ENCODE assay signal across 1 cellular context in the genomic region with DNA sequence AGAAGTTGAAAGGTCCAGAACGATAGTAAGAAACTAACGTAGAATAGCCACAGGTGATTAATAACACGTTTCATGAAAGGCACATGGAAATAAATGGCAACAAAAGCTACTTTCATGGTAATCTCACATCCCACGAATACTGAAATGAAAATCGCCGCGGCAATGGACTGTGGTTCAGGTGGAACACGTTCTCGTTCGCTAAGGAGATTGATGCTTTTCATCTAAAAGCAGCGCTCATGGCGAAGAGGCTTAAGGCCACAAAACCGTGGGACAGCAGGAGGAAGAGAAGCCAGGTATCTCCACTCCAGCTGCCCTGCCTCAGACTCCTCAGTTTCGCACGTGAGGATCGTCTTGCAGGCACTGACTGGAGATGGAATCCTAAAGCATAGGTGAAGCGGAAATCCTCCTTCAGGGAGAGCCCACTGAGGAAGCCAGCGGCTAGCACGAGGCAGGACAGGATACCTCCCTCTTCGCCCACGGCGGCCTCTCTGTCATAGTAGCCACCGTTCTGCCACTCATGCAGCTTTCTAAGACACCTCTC.
TF ChIP-seq lines count a peak whose summit lies in the region.

No MANE protein-coding gene starts in this region.

TF ChIP-seq in HepG2, 621 proteins besides CTCF, POLR2A, EP300 and RAD21 (continued from another document):
- TF ChIP-seq ZNF646 (CRISPR knock-in tag; IDR thresholded peaks at IDR 0.05) (no peak), ZFP62 (CRISPR knock-in tag; IDR thresholded peaks at IDR 0.05) (no peak), NAIF1 (CRISPR knock-in tag; IDR thresholded peaks at IDR 0.05; ENCODE audit: borderline replicate concordance) (no peak; the same call in 1 of the 2 replicates), PITX1 (CRISPR knock-in tag; IDR thresholded peaks at IDR 0.05) (0 out of 2 replicates have a peak, but pooled peaks have one; percentile 78), MTA3 (CRISPR knock-in tag; IDR thresholded peaks at IDR 0.05) (no peak), GLI4 (CRISPR knock-in tag; IDR thresholded peaks at IDR 0.05; ENCODE audit: borderline replicate concordance) (0 out of 2 replicates have a peak, but pooled peaks have one; percentile 2), GABPA (IDR thresholded peaks at IDR 0.05; ENCODE audit: low read depth, low read length) (no peak), GABPA (CRISPR knock-in tag; IDR thresholded peaks at IDR 0.05; ENCODE audit: low read depth) (0 out of 2 replicates have a peak, but pooled peaks have one; percentile 4), NFE2L2 (IDR thresholded peaks at IDR 0.05; ENCODE audit: low read length) (no peak), BRD4 (CRISPR knock-in tag; IDR thresholded peaks at IDR 0.05) (0 out of 2 replicates have a peak, but pooled peaks have one; percentile 23), ZNF329 (CRISPR knock-in tag; IDR thresholded peaks at IDR 0.05; ENCODE audit: low read depth) (peak; percentile 26; the same call in 1 of the 2 replicates), ZNF512B (CRISPR knock-in tag; IDR thresholded peaks at IDR 0.05; ENCODE audit: borderline replicate concordance) (peak; percentile 35; the same call in 1 of the 2 replicates)
TF ChIP-seq in HepG2: peak in this region for 15.
